In the genomic region with DNA sequence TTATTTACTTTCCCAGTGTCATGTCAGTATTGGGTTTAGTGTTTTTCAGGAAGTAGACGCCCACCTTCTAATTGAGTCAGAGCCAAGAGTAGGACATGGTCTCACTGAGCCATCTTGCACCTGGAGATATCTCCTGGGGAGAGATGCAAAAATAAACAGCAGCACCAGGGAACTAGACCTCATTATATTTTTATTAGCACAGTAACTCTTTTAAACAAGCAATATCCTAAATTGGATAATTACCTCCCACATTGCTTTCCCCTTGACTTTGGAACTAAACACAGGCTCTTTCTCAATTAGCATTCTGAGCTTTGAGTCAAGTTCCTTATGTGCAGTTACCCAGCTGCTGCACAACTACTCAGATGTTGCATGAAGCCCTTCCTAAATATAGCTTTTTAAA, we compare ENCODE assay signal across 15 cellular contexts.
A peak's percentile ranks its signal among the peaks of the same experiment; 100 is the strongest.
DNase-seq lines count a peak whose midpoint lies in the region; ATAC-seq, FAIRE-seq and TF ChIP-seq lines count a peak whose summit lies in the region.
"Had no signal": no experiment of that assay in that cellular context is flagged by ENCODE, and none has a peak within 500 bp of the region (broad histone marks: within the 10 kb centered on the region; RNA-seq: fewer than 3 reads in every experiment).

No MANE protein-coding gene starts in this region.

- H3K4me3 ChIP-seq in mucosa of descending colon (no peak overlapping the region), uterus (no peak overlapping the region), sigmoid colon (no peak overlapping the region)
- H3K4me3 ChIP-seq: lung, pancreas had no signal

- 6 to 43% methylated on average over 1 of the region's 1 CpG for WGBS in sigmoid colon, 2 donors

- FAIRE-seq in G401.6 (lab: Jason Lieb, UNC): peak; percentile 94
- FAIRE-seq: pancreas had no signal

- H3K27ac ChIP-seq in uterus (no peak overlapping the region), sigmoid colon (no peak overlapping the region)
- H3K27ac ChIP-seq: pancreas had no signal

- TF ChIP-seq CTCF in mucosa of descending colon (IDR thresholded peaks at IDR 0.05) (no peak), uterus (IDR thresholded peaks at IDR 0.05) (no peak), sigmoid colon (IDR thresholded peaks at IDR 0.05) (no peak)

- no peak for TF ChIP-seq EP300 in sigmoid colon (IDR thresholded peaks at IDR 0.05)

- intact Hi-C loops in mucosa of descending colon (cut with DNase I, micrococcal nuclease): no loop called here
- intact Hi-C loops in uterus (cut with DNase I; ENCODE audit: low total_unique reads): no loop called here
- intact Hi-C loops in sigmoid colon (cut with DNase I): no loop called here

- no peaks in the 10 kb centered on the region for H3K36me3 ChIP-seq in mucosa of descending colon (ENCODE audit: low read depth)
- H3K36me3 ChIP-seq in uterus: no peaks in the 10 kb centered on the region
- H3K36me3 ChIP-seq in sigmoid colon: no peaks in the 10 kb centered on the region
- H3K36me3 ChIP-seq: pancreas had no signal

- no peaks in the 10 kb centered on the region for H3K9me3 ChIP-seq in mucosa of descending colon
- no peaks in the 10 kb centered on the region for H3K9me3 ChIP-seq in uterus
- H3K9me3 ChIP-seq in sigmoid colon: no peaks in the 10 kb centered on the region
- H3K9me3 ChIP-seq: pancreas had no signal

- no peak for TF ChIP-seq POLR2A in uterus (IDR thresholded peaks at IDR 0.05)
- no peak for TF ChIP-seq POLR2A in sigmoid colon (IDR thresholded peaks at IDR 0.05)

- DNase-seq in NCI-H1694 treated with DMSO at 0.1 percent for 48 hours (lab: John Stamatoyannopoulos, UW) (peak; percentile 38), RPMI7951 (ENCODE audit: low read depth) (peak; percentile 10), mucosa of descending colon (no peak), HPDE6-E6E7 (ENCODE audit: extremely low spot score) (no peak), uterus (no peak), sigmoid colon (no peak)
- no peak for DNase-seq in stimulated activated CD4-positive, alpha-beta T cell treated with anti-CD3 and anti-CD28 coated beads, Interleukin-4, amount 100 ng/mL, for 1 hour
- DNase-seq: CD4-positive, alpha-beta T cell; endodermal cell; pancreas; Right ventricle myocardium superior; stimulated activated CD4-positive, alpha-beta T cell treated with anti-CD3 and anti-CD28 coated beads, Interleukin-2, amount 100 ng/mL, for 48 hours; stimulated activated naive CD4-positive, alpha-beta T cell treated with Interleukin-2 at 50 U/mL for 16 hours had no signal

- H3K4me1 ChIP-seq in mucosa of descending colon (ENCODE audit: low read depth) (peaks cover 14% of the 10 kb centered on the region), uterus (no peaks in the 10 kb centered on the region), sigmoid colon (peaks cover 0 to 11% (median 8%) of the 10 kb centered on the region in 4 donors)
- H3K4me1 ChIP-seq: pancreas had no signal

- H3K27me3 ChIP-seq in uterus (no peaks in the 10 kb centered on the region), sigmoid colon (no peaks in the 10 kb centered on the region)
- H3K27me3 ChIP-seq: pancreas had no signal

- peak; percentile 69 for ATAC-seq in mucosa of descending colon
- ATAC-seq: pancreas had no signal

Comparison
In these comparisons a context has a peak if more than half of its experiments do, and no peak if none do; other contexts are left out.
1. DNase-seq: peak in NCI-H1694 treated with DMSO at 0.1 percent for 48 hours (single experiment) and RPMI7951 (single experiment); none in mucosa of descending colon (0 of 3), HPDE6-E6E7 (single experiment), uterus (0 of 2), stimulated activated CD4-positive, alpha-beta T cell treated with anti-CD3 and anti-CD28 coated beads, Interleukin-4, amount 100 ng/mL, for 1 hour (single experiment) and sigmoid colon (single experiment).